In the genomic region with DNA sequence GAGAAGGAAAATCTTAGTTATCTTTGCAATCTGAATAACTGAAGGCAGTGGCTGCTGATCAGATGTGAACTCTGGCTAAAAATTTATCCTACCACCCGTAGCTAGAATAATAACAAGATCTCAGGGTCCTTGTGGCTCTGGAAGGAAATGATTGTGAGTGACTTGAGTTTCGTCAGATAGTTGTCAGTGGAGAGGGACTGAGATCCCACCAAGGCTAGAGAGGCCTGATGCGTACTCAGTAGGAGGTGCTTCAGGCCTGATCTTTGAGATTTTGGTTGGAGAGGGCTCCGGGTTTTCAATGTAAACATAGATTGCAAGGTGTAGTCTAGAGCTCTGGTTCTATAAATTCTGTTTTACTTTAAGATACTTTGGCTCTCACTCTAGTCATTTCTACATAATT, we compare ENCODE assay signal across 8 cellular contexts. TPM values are rescaled to one million over a fixed set of nuclear protein-coding genes. Genes with fewer than 3 reads are reported as not detected.
A peak's percentile ranks its signal among the peaks of the same experiment; 100 is the strongest.
DNase-seq lines count a peak whose midpoint lies in the region; ATAC-seq and TF ChIP-seq lines count a peak whose summit lies in the region.

No MANE protein-coding gene starts in this region.

- peaks cover 23% of the 10 kb centered on the region for H3K4me1 ChIP-seq in HUES6 (ENCODE audit: control insufficient read depth, insufficient read depth, low read length)
- H3K4me1 ChIP-seq in body of pancreas: peaks cover 35% of the 10 kb centered on the region

- H3K27ac Mint-ChIP-seq in naive thymus-derived CD8-positive, alpha-beta T cell: peak overlapping the region; percentile 74 to 94 (median 90)

- intact Hi-C loops in body of pancreas (cut with DNase I): no loop called here

- H3K27ac ChIP-seq in AG04450 (ENCODE audit: low read depth, low read length): no peak overlapping the region
- H3K27ac ChIP-seq in HUES6 (ENCODE audit: low read depth, low read length): no peak overlapping the region
- H3K27ac ChIP-seq in body of pancreas: peak overlapping the region in 3 of 4 donors; percentile 88 to 98 (median 93)

- peak overlapping the region; percentile 75 to 98 (median 88) for H3K4me3 Mint-ChIP-seq in naive thymus-derived CD8-positive, alpha-beta T cell

- peaks cover 0 to 30% (median 12%) of the 10 kb centered on the region in 3 donors for H3K36me3 Mint-ChIP-seq in naive thymus-derived CD8-positive, alpha-beta T cell

- H3K4me1 Mint-ChIP-seq in naive thymus-derived CD8-positive, alpha-beta T cell: peaks cover 32 to 65% (median 61%) of the 10 kb centered on the region in 4 donors

- DNase-seq in AG04450 (ENCODE audit: low read depth, low spot score) (no peak), body of pancreas (no peak), ureter (ENCODE audit: low spot score) (no peak), globus pallidus (ENCODE audit: low spot score) (no peak), middle frontal gyrus (ENCODE audit: extremely low spot score, low spot score) (no peak)
- peak in 1 of 10 donors; percentile 12 for DNase-seq in naive thymus-derived CD8-positive, alpha-beta T cell
- DNase-seq in effector CD8-positive, alpha-beta T cell (lab: John Stamatoyannopoulos, UW): no peak

- no peak for ATAC-seq in body of pancreas
- ATAC-seq in naive thymus-derived CD8-positive, alpha-beta T cell: no peak

- H3K4me3 ChIP-seq in AG04450 (ENCODE audit: low read depth, low read length) (peak overlapping the region; percentile 77; the same call in 1 of the 2 replicates), HUES6 (ENCODE audit: low read depth, low read length) (peak overlapping the region; percentile 95), body of pancreas (no peak overlapping the region)

- no peak overlapping the region for H3K9ac ChIP-seq in HUES6 (ENCODE audit: low read length)

- H3K9me3 ChIP-seq in AG04450 (ENCODE audit: control insufficient read depth, insufficient read depth, low read length) (no peaks in the 10 kb centered on the region), HUES6 (ENCODE audit: control insufficient read depth, insufficient read depth, low read depth, low read length) (no peaks in the 10 kb centered on the region), body of pancreas (no peaks in the 10 kb centered on the region)

- TF ChIP-seq POLR2A in body of pancreas (IDR thresholded peaks at IDR 0.05): no peak

- POLR2A ChIA-PET in AG04450 (lab: Yijun Ruan, JAX): interaction anchor here (0.6 to 1.1 kb wide), 2 partner anchors 12 to 488 kb away, joined by 3 read pairs; no protein-coding TSS in a partner anchor
- POLR2A ChIA-PET in naive thymus-derived CD8-positive, alpha-beta T cell (lab: Charles Lee): interaction anchor here (0.7 to 2.5 kb wide), 15 partner anchors 11 to 172 kb away, joined by 3 to 19 read pairs (median 5); a partner anchor contains a TSS

- CTCF ChIA-PET in AG04450 (lab: Charles Lee): interaction anchor here (0.7 to 3.0 kb wide), 5 partner anchors 12 to 119 kb away, joined by 3 to 18 read pairs (median 5); no protein-coding TSS in a partner anchor

- H3K27me3 ChIP-seq in AG04450 (ENCODE audit: control insufficient read depth, insufficient read depth, low read length): no peaks in the 10 kb centered on the region
- no peaks in the 10 kb centered on the region for H3K27me3 ChIP-seq in HUES6 (ENCODE audit: control insufficient read depth, insufficient read depth, low read length)
- no peaks in the 10 kb centered on the region for H3K27me3 ChIP-seq in body of pancreas

- TF ChIP-seq CTCF in AG04450 (IDR thresholded peaks at IDR 0.05; ENCODE audit: low read depth, low read length): no peak
- TF ChIP-seq CTCF in body of pancreas (IDR thresholded peaks at IDR 0.05): no peak

- H3K27me3 Mint-ChIP-seq in naive thymus-derived CD8-positive, alpha-beta T cell: no peaks in the 10 kb centered on the region

- 34 to 36% methylated on average over 4 of the region's 4 CpGs for WGBS in body of pancreas, 2 donors

- H3K9me3 Mint-ChIP-seq in naive thymus-derived CD8-positive, alpha-beta T cell: no peaks in the 10 kb centered on the region

- H3K36me3 ChIP-seq in HUES6 (ENCODE audit: control insufficient read depth, insufficient read depth, low read length): peaks cover 20% of the 10 kb centered on the region
- peaks cover 0 to 17% of the 10 kb centered on the region in 2 donors for H3K36me3 ChIP-seq in body of pancreas (replicated peaks in 1 of 2; ENCODE audit: insufficient read depth in 1 of 2, low read depth in 2 of 2)

RNA-seq across cellular contexts. Expression of a gene that starts 1.4 kb away (rescaled TPM):
- 10.5 and 20.9 TPM in 2 replicates for polyA plus RNA-seq in AG04450 (2011; rRNA removed)
- polyA minus RNA-seq in AG04450 (2011; rRNA and poly(A)+ RNA removed): 29.9 and 43.1 TPM in 2 replicates
- 10 to 100 TPM; 22.8 to 41.2 TPM for total RNA-seq in body of pancreas
- total RNA-seq in naive thymus-derived CD8-positive, alpha-beta T cell: 100 to 1,000 TPM; 121 to 127 TPM
- 10 to 100 TPM; 15.2 to 22.1 (median 17.7) TPM for polyA plus RNA-seq in naive thymus-derived CD8-positive, alpha-beta T cell
- total RNA-seq in ureter: 79.4 TPM

RNA-seq across cellular contexts. Expression of a gene that starts 13.5 kb away (rescaled TPM):
- 21.9 and 27.2 TPM in 2 replicates for polyA plus RNA-seq in AG04450 (2011; rRNA removed)
- 23.8 and 30.3 TPM in 2 replicates for polyA minus RNA-seq in AG04450 (2011; rRNA and poly(A)+ RNA removed)
- total RNA-seq in body of pancreas: 10 to 100 TPM; 17.9 to 33.9 TPM
- 10 to 100 TPM; 13.7 to 20.3 TPM for total RNA-seq in naive thymus-derived CD8-positive, alpha-beta T cell
- polyA plus RNA-seq in naive thymus-derived CD8-positive, alpha-beta T cell: 1 to 10 TPM; 3.4 to 7.2 (median 4.5) TPM
- 71.3 TPM for total RNA-seq in ureter

RNA-seq across cellular contexts. Expression of a gene that starts 22.7 kb away (rescaled TPM):
- polyA plus RNA-seq in AG04450 (2011; rRNA removed): 20.8 and 25.1 TPM in 2 replicates
- 31.9 and 42.1 TPM in 2 replicates for polyA minus RNA-seq in AG04450 (2011; rRNA and poly(A)+ RNA removed)
- total RNA-seq in body of pancreas (10 to 100 TPM; 31.6 to 43.1 TPM), ureter (36.8 TPM)
- total RNA-seq in naive thymus-derived CD8-positive, alpha-beta T cell: 10 to 100 TPM; 25.8 to 27.8 TPM
- polyA plus RNA-seq in naive thymus-derived CD8-positive, alpha-beta T cell: 1 to 10 TPM; 4.4 to 10.0 (median 8.0) TPM

RNA-seq across cellular contexts. Expression of a gene that starts 56.6 kb away (rescaled TPM):
- polyA plus RNA-seq in AG04450 (2011; rRNA removed): 47.3 and 48.1 TPM in 2 replicates
- polyA minus RNA-seq in AG04450 (2011; rRNA and poly(A)+ RNA removed): 27.1 and 32.5 TPM in 2 replicates
- total RNA-seq in body of pancreas (10 to 100 TPM; 10.9 to 33.2 TPM), ureter (57.9 TPM)
- total RNA-seq in naive thymus-derived CD8-positive, alpha-beta T cell: 100 to 1,000 TPM in 1 of 2 experiments, 10 to 100 TPM in 1; 98.9 to 101 TPM
- 10 to 100 TPM; 20.7 to 25.4 (median 24.4) TPM for polyA plus RNA-seq in naive thymus-derived CD8-positive, alpha-beta T cell

Comparison
In these comparisons a context has a peak if more than half of its experiments do, and no peak if none do; other contexts are left out.
1. H3K27ac ChIP-seq: peak in body of pancreas (3 of 4); none in AG04450 (single experiment) and HUES6 (single experiment).
2. H3K4me3 ChIP-seq: peak in AG04450 (single experiment) and HUES6 (single experiment); none in body of pancreas (0 of 2).